12 cellular contexts compared by ENCODE assay signal in the genomic region with DNA sequence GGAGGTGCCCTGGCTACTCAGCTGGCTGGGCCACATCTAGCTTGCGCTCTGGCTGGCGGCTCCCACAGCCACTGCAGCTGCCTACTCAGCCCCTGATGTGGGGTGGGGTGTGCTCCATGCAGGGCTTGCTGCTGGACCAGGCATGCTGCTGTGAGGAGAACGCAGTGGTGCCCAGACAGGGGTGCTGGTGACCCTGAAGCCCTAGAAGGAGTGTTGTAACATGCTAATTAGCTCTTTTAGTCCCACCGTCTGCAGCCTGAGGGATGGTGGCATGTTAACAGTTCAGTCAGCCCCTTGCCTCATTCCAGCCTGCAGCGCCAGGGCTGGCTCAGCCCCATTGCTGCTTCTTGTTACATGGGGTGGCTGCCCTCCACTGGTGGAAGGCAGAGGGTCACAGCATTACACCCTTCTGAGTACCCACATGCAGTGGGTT.
DNase-seq lines count a peak whose midpoint lies in the region; ATAC-seq and TF ChIP-seq lines count a peak whose summit lies in the region.
"Had no signal": no experiment of that assay in that cellular context is flagged by ENCODE, and none has a peak within 500 bp of the region (broad histone marks: within the 10 kb centered on the region; RNA-seq: fewer than 3 reads in every experiment).

No MANE protein-coding gene starts in this region.

- H3K79me2 ChIP-seq in GM23338 (replicated peaks; ENCODE audit: insufficient read depth), result no peaks in the 10 kb centered on the region

- H3K9me3 ChIP-seq in A673 (ENCODE audit: low read depth, low read length, poor library complexity, severe bottlenecking) (no peaks in the 10 kb centered on the region), RWPE2 (ENCODE audit: severe bottlenecking) (no peaks in the 10 kb centered on the region)

- H3K9me2 ChIP-seq in GM23338 (ENCODE audit: insufficient read depth), result no peaks in the 10 kb centered on the region

- H3K4me3 ChIP-seq in A673 (ENCODE audit: low read depth, low read length, poor library complexity, severe bottlenecking), result no peak overlapping the region
- H3K4me3 ChIP-seq in GM23338, result no peak overlapping the region
- H3K4me3 ChIP-seq in RWPE2 (ENCODE audit: severe bottlenecking), result no peak overlapping the region
- H3K4me3 ChIP-seq: cardiac muscle cell, HAP-1 had no signal

- H3K9me3 Mint-ChIP-seq in GM23338, result peaks cover 28% of the 10 kb centered on the region

- H3K4me1 Mint-ChIP-seq in GM23338, result peaks cover 3% of the 10 kb centered on the region; the same call in 1 of the 3 replicates
- H3K4me1 Mint-ChIP-seq: natural killer cell had no signal

- ATAC-seq in GM23338 (peak; percentile 100), RWPE2 (ENCODE audit: low read depth) (peak; percentile 55; the same call in 2 of the 3 replicates)
- ATAC-seq: natural killer cell had no signal

- intact Hi-C loops in A673 (cut with micrococcal nuclease; ENCODE audit: unreplicated experiment), result no loop called here

- no peak overlapping the region for H3K4me3 Mint-ChIP-seq in GM23338
- H3K4me3 Mint-ChIP-seq: natural killer cell had no signal

- BruUV-seq in A673 (replicated peaks; lab: Mats Ljungman, UMichigan), result no TSS peak

- POLR2A ChIA-PET in A673 (lab: Charles Lee; ENCODE audit: low non-redundant PET), result no interaction called here

- peaks cover 15% of the 10 kb centered on the region; the same call in 1 of the 3 replicates for H3K36me3 Mint-ChIP-seq in GM23338 (ENCODE audit: low read depth)
- H3K36me3 Mint-ChIP-seq: natural killer cell had no signal

- no peak overlapping the region for H3K4me2 ChIP-seq in GM23338

- H3K27me3 ChIP-seq in A673 (replicated peaks; ENCODE audit: insufficient read depth, low read depth, low read length, poor library complexity), result no peaks in the 10 kb centered on the region
- H3K27me3 ChIP-seq in GM23338 (ENCODE audit: insufficient read depth), result no peaks in the 10 kb centered on the region
- H3K27me3 ChIP-seq in RWPE2 (ENCODE audit: insufficient read depth, poor library complexity, severe bottlenecking), result no peaks in the 10 kb centered on the region
- H3K27me3 ChIP-seq: cardiac muscle cell had no signal

- H3K36me3 ChIP-seq in A673 (ENCODE audit: insufficient read depth, low read length, poor library complexity, severe bottlenecking), result no peaks in the 10 kb centered on the region
- no peaks in the 10 kb centered on the region for H3K36me3 ChIP-seq in GM23338 (ENCODE audit: insufficient read depth)
- no peaks in the 10 kb centered on the region for H3K36me3 ChIP-seq in RWPE2 (ENCODE audit: low read depth)
- H3K36me3 ChIP-seq: cardiac muscle cell, HAP-1 had no signal

- CTCF ChIA-PET in A673 (lab: Charles Lee), result no interaction called here

- no peaks in the 10 kb centered on the region for H3F3A ChIP-seq in GM23338 (replicated peaks; ENCODE audit: low read depth)

- H3K27ac Mint-ChIP-seq in GM23338, result no peak overlapping the region; the same call in 1 of the 2 replicates
- H3K27ac Mint-ChIP-seq: natural killer cell had no signal

- H3K27ac ChIP-seq in A673 (ENCODE audit: low read depth, low read length, poor library complexity, severe bottlenecking) (no peak overlapping the region), GM23338 (ENCODE audit: low read depth) (no peak overlapping the region), RWPE2 (ENCODE audit: poor library complexity, severe bottlenecking) (no peak overlapping the region)
- H3K27ac ChIP-seq: cardiac muscle cell had no signal

- DNase-seq in A673 (ENCODE audit: low spot score), result peak; percentile 0
- DNase-seq in GM23338 (ENCODE audit: low spot score), result peak; percentile 74
- no peak for DNase-seq in RWPE2 (ENCODE audit: low spot score)
- peak; percentile 88 for DNase-seq in islet precursor cell
- DNase-seq in T-helper 1 cell, result no peak
- DNase-seq in HCEC 1CT, result no peak
- DNase-seq in activated CD8-positive, alpha-beta memory T cell treated with anti-CD3 and anti-CD28 coated beads, Interleukin-2, amount 50 U/mL, for 48 hours, result no peak
- no peak for DNase-seq in cerebellar nuclear complex (lab: John Stamatoyannopoulos, UW)
- DNase-seq: natural killer cell, NCI-H2171 treated with DMSO at 0.1 percent for 48 hours had no signal

- H2AFZ ChIP-seq in GM23338, result peak overlapping the region; percentile 87; the same call in 1 of the 2 replicates

- TF ChIP-seq CTCF in A673 (conservative IDR thresholded peaks at IDR 0.05; ENCODE audit: low read depth, low read length) (no peak), GM23338 (conservative IDR thresholded peaks at IDR 0.05; ENCODE audit: low read depth in 2 of 2) (peak; percentile 58 to 87), RWPE2 (IDR thresholded peaks at IDR 0.05; ENCODE audit: poor library complexity, severe bottlenecking) (peak; percentile 11)

- H3K27me3 Mint-ChIP-seq in GM23338 (ENCODE audit: insufficient read depth, low read depth, poor library complexity), result no peaks in the 10 kb centered on the region

- no peaks in the 10 kb centered on the region for H4K20me1 ChIP-seq in GM23338 (replicated peaks; ENCODE audit: insufficient read depth)

- no peaks in the 10 kb centered on the region for H3K4me1 ChIP-seq in A673 (ENCODE audit: insufficient read depth, low read length, poor library complexity, severe bottlenecking)
- H3K4me1 ChIP-seq in GM23338 (ENCODE audit: insufficient read depth), result no peaks in the 10 kb centered on the region
- no peaks in the 10 kb centered on the region for H3K4me1 ChIP-seq in RWPE2 (ENCODE audit: insufficient read depth, poor library complexity, severe bottlenecking)
- H3K4me1 ChIP-seq: HAP-1 had no signal

TF ChIP-seq in GM23338, 12 proteins besides CTCF, POLR2A, EP300 and RAD21 (continues in another document):
- TF ChIP-seq ZNF114 (CRISPR knock-in tag; IDR thresholded peaks at IDR 0.05), result no peak
- TF ChIP-seq, protein P1, sequence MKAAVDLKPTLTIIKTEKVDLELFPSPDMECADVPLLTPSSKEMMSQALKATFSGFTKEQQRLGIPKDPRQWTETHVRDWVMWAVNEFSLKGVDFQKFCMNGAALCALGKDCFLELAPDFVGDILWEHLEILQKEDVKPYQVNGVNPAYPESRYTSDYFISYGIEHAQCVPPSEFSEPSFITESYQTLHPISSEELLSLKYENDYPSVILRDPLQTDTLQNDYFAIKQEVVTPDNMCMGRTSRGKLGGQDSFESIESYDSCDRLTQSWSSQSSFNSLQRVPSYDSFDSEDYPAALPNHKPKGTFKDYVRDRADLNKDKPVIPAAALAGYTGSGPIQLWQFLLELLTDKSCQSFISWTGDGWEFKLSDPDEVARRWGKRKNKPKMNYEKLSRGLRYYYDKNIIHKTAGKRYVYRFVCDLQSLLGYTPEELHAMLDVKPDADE (IDR thresholded peaks at IDR 0.05), result no peak
- TF ChIP-seq, protein P2, sequence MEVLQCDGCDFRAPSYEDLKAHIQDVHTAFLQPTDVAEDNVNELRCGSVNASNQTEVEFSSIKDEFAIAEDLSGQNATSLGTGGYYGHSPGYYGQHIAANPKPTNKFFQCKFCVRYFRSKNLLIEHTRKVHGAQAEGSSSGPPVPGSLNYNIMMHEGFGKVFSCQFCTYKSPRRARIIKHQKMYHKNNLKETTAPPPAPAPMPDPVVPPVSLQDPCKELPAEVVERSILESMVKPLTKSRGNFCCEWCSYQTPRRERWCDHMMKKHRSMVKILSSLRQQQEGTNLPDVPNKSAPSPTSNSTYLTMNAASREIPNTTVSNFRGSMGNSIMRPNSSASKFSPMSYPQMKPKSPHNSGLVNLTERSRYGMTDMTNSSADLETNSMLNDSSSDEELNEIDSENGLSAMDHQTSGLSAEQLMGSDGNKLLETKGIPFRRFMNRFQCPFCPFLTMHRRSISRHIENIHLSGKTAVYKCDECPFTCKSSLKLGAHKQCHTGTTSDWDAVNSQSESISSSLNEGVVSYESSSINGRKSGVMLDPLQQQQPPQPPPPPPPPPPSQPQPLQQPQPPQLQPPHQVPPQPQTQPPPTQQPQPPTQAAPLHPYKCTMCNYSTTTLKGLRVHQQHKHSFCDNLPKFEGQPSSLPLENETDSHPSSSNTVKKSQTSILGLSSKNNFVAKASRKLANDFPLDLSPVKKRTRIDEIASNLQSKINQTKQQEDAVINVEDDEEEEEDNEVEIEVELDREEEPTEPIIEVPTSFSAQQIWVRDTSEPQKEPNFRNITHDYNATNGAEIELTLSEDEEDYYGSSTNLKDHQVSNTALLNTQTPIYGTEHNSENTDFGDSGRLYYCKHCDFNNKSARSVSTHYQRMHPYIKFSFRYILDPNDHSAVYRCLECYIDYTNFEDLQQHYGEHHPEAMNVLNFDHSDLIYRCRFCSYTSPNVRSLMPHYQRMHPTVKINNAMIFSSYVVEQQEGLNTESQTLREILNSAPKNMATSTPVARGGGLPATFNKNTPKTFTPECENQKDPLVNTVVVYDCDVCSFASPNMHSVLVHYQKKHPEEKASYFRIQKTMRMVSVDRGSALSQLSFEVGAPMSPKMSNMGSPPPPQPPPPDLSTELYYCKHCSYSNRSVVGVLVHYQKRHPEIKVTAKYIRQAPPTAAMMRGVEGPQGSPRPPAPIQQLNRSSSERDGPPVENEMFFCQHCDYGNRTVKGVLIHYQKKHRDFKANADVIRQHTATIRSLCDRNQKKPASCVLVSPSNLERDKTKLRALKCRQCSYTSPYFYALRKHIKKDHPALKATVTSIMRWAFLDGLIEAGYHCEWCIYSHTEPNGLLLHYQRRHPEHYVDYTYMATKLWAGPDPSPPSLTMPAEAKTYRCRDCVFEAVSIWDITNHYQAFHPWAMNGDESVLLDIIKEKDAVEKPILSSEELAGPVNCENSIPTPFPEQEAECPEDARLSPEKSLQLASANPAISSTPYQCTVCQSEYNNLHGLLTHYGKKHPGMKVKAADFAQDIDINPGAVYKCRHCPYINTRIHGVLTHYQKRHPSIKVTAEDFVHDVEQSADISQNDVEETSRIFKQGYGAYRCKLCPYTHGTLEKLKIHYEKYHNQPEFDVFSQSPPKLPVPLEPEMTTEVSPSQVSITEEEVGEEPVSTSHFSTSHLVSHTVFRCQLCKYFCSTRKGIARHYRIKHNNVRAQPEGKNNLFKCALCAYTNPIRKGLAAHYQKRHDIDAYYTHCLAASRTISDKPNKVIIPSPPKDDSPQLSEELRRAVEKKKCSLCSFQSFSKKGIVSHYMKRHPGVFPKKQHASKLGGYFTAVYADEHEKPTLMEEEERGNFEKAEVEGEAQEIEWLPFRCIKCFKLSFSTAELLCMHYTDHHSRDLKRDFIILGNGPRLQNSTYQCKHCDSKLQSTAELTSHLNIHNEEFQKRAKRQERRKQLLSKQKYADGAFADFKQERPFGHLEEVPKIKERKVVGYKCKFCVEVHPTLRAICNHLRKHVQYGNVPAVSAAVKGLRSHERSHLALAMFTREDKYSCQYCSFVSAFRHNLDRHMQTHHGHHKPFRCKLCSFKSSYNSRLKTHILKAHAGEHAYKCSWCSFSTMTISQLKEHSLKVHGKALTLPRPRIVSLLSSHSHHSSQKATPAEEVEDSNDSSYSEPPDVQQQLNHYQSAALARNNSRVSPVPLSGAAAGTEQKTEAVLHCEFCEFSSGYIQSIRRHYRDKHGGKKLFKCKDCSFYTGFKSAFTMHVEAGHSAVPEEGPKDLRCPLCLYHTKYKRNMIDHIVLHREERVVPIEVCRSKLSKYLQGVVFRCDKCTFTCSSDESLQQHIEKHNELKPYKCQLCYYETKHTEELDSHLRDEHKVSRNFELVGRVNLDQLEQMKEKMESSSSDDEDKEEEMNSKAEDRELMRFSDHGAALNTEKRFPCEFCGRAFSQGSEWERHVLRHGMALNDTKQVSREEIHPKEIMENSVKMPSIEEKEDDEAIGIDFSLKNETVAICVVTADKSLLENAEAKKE (CRISPR knock-in tag; IDR thresholded peaks at IDR 0.05), result no peak

Comparison
In these comparisons a context has a peak if more than half of its experiments do, and no peak if none do; other contexts are left out.
1. DNase-seq: peak in A673 (single experiment), GM23338 (single experiment) and islet precursor cell (single experiment); none in RWPE2 (single experiment), T-helper 1 cell (0 of 5), HCEC 1CT (single experiment), activated CD8-positive, alpha-beta memory T cell treated with anti-CD3 and anti-CD28 coated beads, Interleukin-2, amount 50 U/mL, for 48 hours (single experiment) and cerebellar nuclear complex (0 of 2).